In genomic region chr11:62885137-62885536, GRCh38 we compare ENCODE assay signal across 13 cellular contexts. TPM values are rescaled to one million over a fixed set of nuclear protein-coding genes. Genes with fewer than 3 reads are reported as not detected.
DNase-seq lines count a peak whose midpoint lies in the region; ATAC-seq and TF ChIP-seq lines count a peak whose summit lies in the region.
"Had no signal": no experiment of that assay in that cellular context is flagged by ENCODE, and none has a peak within 500 bp of the region (broad histone marks: within the 10 kb centered on the region; RNA-seq: fewer than 3 reads in every experiment).

No MANE protein-coding gene starts in this region.

- no peaks in the 10 kb centered on the region for H3K9me3 ChIP-seq in left lung

- intact Hi-C loops in dorsolateral prefrontal cortex (cut with DNase I) = no loop called here
- intact Hi-C loops in left lung (cut with DNase I) = no loop called here

- peak overlapping the region in 35 of 59 donors; percentile 1 to 100 (median 82) for H3K4me3 ChIP-seq in dorsolateral prefrontal cortex
- H3K4me3 ChIP-seq in left lung = peak overlapping the region in 1 of 2 donors; percentile 92
- H3K4me3 ChIP-seq: skin epidermis had no signal

- peak overlapping the region; percentile 76 for H3K27ac Mint-ChIP-seq in T-helper 1 cell treated with Interleukin-12 subunit alpha and Interleukin-12 subunit beta and Interleukin-4 antibody, amounts not matched to agents 30 μg/mL and 1 μg/mL, for 36 hours
- H3K27ac Mint-ChIP-seq in T-cell = peak overlapping the region; percentile 43 to 72
- H3K27ac Mint-ChIP-seq in osteocyte (ENCODE audit: unreplicated experiment) = no peak overlapping the region

- CTCF ChIA-PET in T-cell (lab: Charles Lee) = interaction anchor here in 1 of 2 donors (1.0 kb wide), 1 partner anchor 137 kb away, joined by 3 read pairs; no protein-coding TSS in a partner anchor

- peaks cover 39 to 79% of the 10 kb centered on the region in 2 donors for H3K4me1 ChIP-seq in left lung

- H3K27me3 ChIP-seq in dorsolateral prefrontal cortex (no peaks in the 10 kb centered on the region), left lung (no peaks in the 10 kb centered on the region)

- H3K4me1 Mint-ChIP-seq in T-helper 1 cell treated with Interleukin-12 subunit alpha and Interleukin-12 subunit beta and Interleukin-4 antibody, amounts not matched to agents 30 μg/mL and 1 μg/mL, for 36 hours (ENCODE audit: low read depth) = peaks cover 52% of the 10 kb centered on the region
- H3K4me1 Mint-ChIP-seq in T-cell (peaks cover 43 to 50% (median 46%) of the 10 kb centered on the region in 3 donors), osteocyte (ENCODE audit: unreplicated experiment) (peaks cover 61% of the 10 kb centered on the region)

- DNase-seq in T-helper 1 cell = no peak
- DNase-seq in T-cell = no peak
- no peak for DNase-seq in dorsolateral prefrontal cortex
- DNase-seq in osteocyte (ENCODE audit: extremely low spot score, unreplicated experiment) = no peak
- DNase-seq in left lung = no peak
- no peak for DNase-seq in amygdala (lab: John Stamatoyannopoulos, UW)
- DNase-seq in HuH-7.5 (ENCODE audit: low spot score) = no peak
- DNase-seq: activated effector memory CD4-positive, alpha-beta T cell treated with Interleukin-2 at 50 U/mL for 16 hours; effector memory CD8-positive, alpha-beta T cell had no signal

- no peak overlapping the region for H3K4me3 Mint-ChIP-seq in T-helper 1 cell treated with Interleukin-12 subunit alpha and Interleukin-12 subunit beta and Interleukin-4 antibody, amounts not matched to agents 30 μg/mL and 1 μg/mL, for 36 hours
- H3K4me3 Mint-ChIP-seq in T-cell (peak overlapping the region in 1 of 3 donors; percentile 49), osteocyte (ENCODE audit: unreplicated experiment) (peak overlapping the region; percentile 61)
- H3K4me3 Mint-ChIP-seq: effector memory CD8-positive, alpha-beta T cell had no signal

- no peak for TF ChIP-seq CTCF in dorsolateral prefrontal cortex (IDR thresholded peaks at IDR 0.05 in 54 of 56, conservative IDR thresholded peaks at IDR 0.05 in 2 of 56; ENCODE audit: low read depth in 1 of 56, partially characterized antibody in 56 of 56)
- TF ChIP-seq CTCF in osteocyte (IDR thresholded peaks at IDR 0.05) = no peak
- TF ChIP-seq CTCF in left lung (IDR thresholded peaks at IDR 0.05) = no peak

- H3K9me3 Mint-ChIP-seq in T-helper 1 cell treated with Interleukin-12 subunit alpha and Interleukin-12 subunit beta and Interleukin-4 antibody, amounts not matched to agents 30 μg/mL and 1 μg/mL, for 36 hours = no peaks in the 10 kb centered on the region
- no peaks in the 10 kb centered on the region for H3K9me3 Mint-ChIP-seq in T-cell
- no peaks in the 10 kb centered on the region for H3K9me3 Mint-ChIP-seq in osteocyte (ENCODE audit: unreplicated experiment)
- H3K9me3 Mint-ChIP-seq: effector memory CD8-positive, alpha-beta T cell had no signal

- ATAC-seq in T-cell (replicated peaks in 1 of 4) = no peak
- ATAC-seq in left lung = no peak
- ATAC-seq: effector memory CD8-positive, alpha-beta T cell had no signal

- peaks cover 67% of the 10 kb centered on the region for H3K36me3 Mint-ChIP-seq in T-helper 1 cell treated with Interleukin-12 subunit alpha and Interleukin-12 subunit beta and Interleukin-4 antibody, amounts not matched to agents 30 μg/mL and 1 μg/mL, for 36 hours (ENCODE audit: low read depth)
- H3K36me3 Mint-ChIP-seq in T-cell (peaks cover 63% of the 10 kb centered on the region), osteocyte (ENCODE audit: unreplicated experiment) (peaks cover 72% of the 10 kb centered on the region)

- no peaks in the 10 kb centered on the region for H3K27me3 Mint-ChIP-seq in T-helper 1 cell treated with Interleukin-12 subunit alpha and Interleukin-12 subunit beta and Interleukin-4 antibody, amounts not matched to agents 30 μg/mL and 1 μg/mL, for 36 hours (ENCODE audit: low read depth)
- H3K27me3 Mint-ChIP-seq in T-cell = no peaks in the 10 kb centered on the region
- H3K27me3 Mint-ChIP-seq in osteocyte (ENCODE audit: unreplicated experiment) = no peaks in the 10 kb centered on the region
- H3K27me3 Mint-ChIP-seq: effector memory CD8-positive, alpha-beta T cell had no signal

- POLR2A ChIA-PET in T-cell (lab: Charles Lee) = no interaction called here

- H3K36me3 ChIP-seq in left lung = peaks cover 4 to 82% of the 10 kb centered on the region in 2 donors

- H3K27ac ChIP-seq in dorsolateral prefrontal cortex (peak overlapping the region in 39 of 59 donors; percentile 0 to 100 (median 53)), left lung (peak overlapping the region in 1 of 2 donors; percentile 13)
- H3K27ac ChIP-seq: 22Rv1, skin epidermis had no signal

RNA-seq across cellular contexts. Expression of gene SLC3A2, which starts 4.4 kb away (rescaled TPM):
- total RNA-seq in T-cell = 100 to 1,000 TPM; 178 to 248 (median 237) TPM
- total RNA-seq in dorsolateral prefrontal cortex = 100 to 1,000 TPM; 101 to 299 (median 140) TPM
- 326 and 362 TPM in 2 replicates for total RNA-seq in osteocyte
- 100 to 1,000 TPM; 131 to 228 TPM for total RNA-seq in left lung

RNA-seq across cellular contexts. Expression of gene CHRM1, which starts 36.0 kb away (rescaled TPM):
- total RNA-seq in T-cell = not detected
- 10 to 100 TPM; 17.2 to 91.6 (median 58.7) TPM for total RNA-seq in dorsolateral prefrontal cortex
- total RNA-seq in osteocyte = 0.27 and 0.31 TPM in 2 replicates
- total RNA-seq in left lung = 1 to 10 TPM; 1.2 to 2.3 TPM
- total RNA-seq: HT1080 had no signal

RNA-seq across cellular contexts. Expression of gene WDR74, which starts 45.7 kb away (rescaled TPM):
- total RNA-seq in T-cell (100 to 1,000 TPM in 4 of 5 donors, 10 to 100 TPM in 1; 91.3 to 239 (median 103) TPM), dorsolateral prefrontal cortex (10 to 100 TPM; 23.7 to 53.8 (median 36.2) TPM), osteocyte (40.5 and 42.1 TPM in 2 replicates), left lung (10 to 100 TPM; 24.6 to 45.4 TPM)

RNA-seq across cellular contexts. Expression of gene TEX54, which starts 52.5 kb away (rescaled TPM):
- not detected for total RNA-seq in T-cell
- total RNA-seq in dorsolateral prefrontal cortex = 1 to 10 TPM in 1 of 120 experiments, not detected in 119; 2.6 TPM
- total RNA-seq in osteocyte = not detected in 2 replicates
- total RNA-seq in left lung = not detected

RNA-seq across cellular contexts. Expression of gene STX5, which starts 53.3 kb away (rescaled TPM):
- total RNA-seq in T-cell (100 to 1,000 TPM in 2 of 5 donors, 10 to 100 TPM in 3; 49.3 to 132 (median 58.0) TPM), dorsolateral prefrontal cortex (10 to 100 TPM; 32.4 to 53.5 (median 41.9) TPM), osteocyte (65.3 and 71.0 TPM in 2 replicates), left lung (10 to 100 TPM; 38.9 to 40.5 TPM)

Comparison
In these comparisons a context has a peak if more than half of its experiments do, and no peak if none do; other contexts are left out.
1. RNA of gene CHRM1, which starts 36.0 kb away (total RNA-seq): 17.2 to 91.6 TPM in dorsolateral prefrontal cortex; 1.2 to 2.3 TPM in left lung, 0.27 to 0.31 TPM in osteocyte and not detected in T-cell; every median in the first group is over 4 times any median in the second.